In genomic region chr10:3173173-3173878, GRCh38 we compare ENCODE assay signal across 8 cellular contexts. TPM values are rescaled to one million over a fixed set of nuclear protein-coding genes. Genes with fewer than 3 reads are reported as not detected.
DNase-seq lines count a peak whose midpoint lies in the region; ATAC-seq, FAIRE-seq and TF ChIP-seq lines count a peak whose summit lies in the region.

No MANE protein-coding gene starts in this region.

- peaks cover 40% of the 10 kb centered on the region for H3K79me2 ChIP-seq in SK-N-SH (ENCODE audit: insufficient read depth)

- TF ChIP-seq CTCF in SK-N-SH (IDR thresholded peaks at IDR 0.05), result no peak

- no peak for ATAC-seq in SK-N-SH treated with all-trans-retinoic acid at 6 μM for 48 hours
- peak; percentile 52 for ATAC-seq in stimulated activated naive CD8-positive, alpha-beta T cell treated with anti-CD3 and anti-CD28 coated beads, Interleukin-15, amount 100 ng/mL, for 72 hours

- H3K36me3 Mint-ChIP-seq in immature natural killer cell, result peaks cover 0 to 10% (median 4%) of the 10 kb centered on the region in 3 donors

- no peak for TF ChIP-seq RAD21 in SK-N-SH (IDR thresholded peaks at IDR 0.05; ENCODE audit: low read length)

- H3K4me3 Mint-ChIP-seq in immature natural killer cell, result peak overlapping the region; percentile 77 to 89 (median 86)
- H3K4me3 Mint-ChIP-seq in stimulated activated naive CD8-positive, alpha-beta T cell treated with anti-CD3 and anti-CD28 coated beads, Interleukin-15, amount 100 ng/mL, for 72 hours, result peak overlapping the region; percentile 76 to 83

- no peak for DNase-seq in SK-N-SH
- DNase-seq in H54 (ENCODE audit: insufficient read length, low spot score), result peak; percentile 55
- DNase-seq in MG63, result no peak
- DNase-seq in immature natural killer cell, result no peak
- no peak for DNase-seq in stimulated activated naive CD8-positive, alpha-beta T cell treated with anti-CD3 and anti-CD28 coated beads, Interleukin-15, amount 100 ng/mL, for 72 hours
- DNase-seq in putamen (ENCODE audit: low spot score), result no peak

- peaks cover 16 to 29% of the 10 kb centered on the region in 2 donors for H3K4me1 Mint-ChIP-seq in immature natural killer cell
- H3K4me1 Mint-ChIP-seq in stimulated activated naive CD8-positive, alpha-beta T cell treated with anti-CD3 and anti-CD28 coated beads, Interleukin-15, amount 100 ng/mL, for 72 hours, result peaks cover 24% of the 10 kb centered on the region

- CTCF ChIA-PET in SK-N-SH (lab: Yijun Ruan, JAX), result interaction anchor here (1.2 to 1.6 kb wide), 3 partner anchors 19 to 102 kb away, joined by 3 to 4 read pairs (median 3); no protein-coding TSS in a partner anchor

- no peaks in the 10 kb centered on the region for H3K9me2 ChIP-seq in SK-N-SH

- TF ChIP-seq EP300 in SK-N-SH (IDR thresholded peaks at IDR 0.05; ENCODE audit: borderline replicate concordance in 1 of 2, low read depth in 1 of 2, low read length in 1 of 2), result no peak

- H3K4me1 ChIP-seq in SK-N-SH (ENCODE audit: control insufficient read depth in 1 of 2, insufficient read depth in 2 of 2, low read depth in 1 of 2, low read length in 1 of 2), result peaks cover 0 to 7% of the 10 kb centered on the region in 2 experiments; a peak in 2 of 4 replicates

- no peaks in the 10 kb centered on the region for H3K9me3 ChIP-seq in SK-N-SH
- H3K9me3 ChIP-seq in MG63, result no peaks in the 10 kb centered on the region

- H3F3A ChIP-seq in SK-N-SH (replicated peaks; ENCODE audit: insufficient read depth), result peaks cover 12% of the 10 kb centered on the region

- H3K4me2 ChIP-seq in SK-N-SH, result peak overlapping the region; percentile 64; the same call in 1 of the 2 replicates

- H3K9me3 Mint-ChIP-seq in immature natural killer cell, result no peaks in the 10 kb centered on the region
- no peaks in the 10 kb centered on the region for H3K9me3 Mint-ChIP-seq in stimulated activated naive CD8-positive, alpha-beta T cell treated with anti-CD3 and anti-CD28 coated beads, Interleukin-15, amount 100 ng/mL, for 72 hours

- no peaks in the 10 kb centered on the region for H3K27me3 ChIP-seq in SK-N-SH (ENCODE audit: insufficient read depth)
- H3K27me3 ChIP-seq in MG63, result peaks cover 12% of the 10 kb centered on the region

- peaks cover 10 to 18% of the 10 kb centered on the region in 2 experiments for H3K36me3 ChIP-seq in SK-N-SH (replicated peaks in 1 of 2; ENCODE audit: control insufficient read depth in 1 of 2, insufficient read depth in 2 of 2, low read length in 1 of 2)
- peaks cover 17% of the 10 kb centered on the region for H3K36me3 ChIP-seq in MG63

- H3K27ac ChIP-seq in SK-N-SH (ENCODE audit: low read depth in 2 of 2, low read length in 1 of 2) (no peak overlapping the region; a peak in 1 of 4 replicates), angular gyrus (ENCODE audit: low read depth, low read length) (peak overlapping the region; percentile 19)

- no peak overlapping the region for H3K9ac ChIP-seq in SK-N-SH

- no peak for TF ChIP-seq POLR2A in H54 (IDR thresholded peaks at IDR 0.05; ENCODE audit: low read depth, low read length)

- peak overlapping the region; percentile 68 to 86 (median 84) for H3K27ac Mint-ChIP-seq in immature natural killer cell
- H3K27ac Mint-ChIP-seq in stimulated activated naive CD8-positive, alpha-beta T cell treated with anti-CD3 and anti-CD28 coated beads, Interleukin-15, amount 100 ng/mL, for 72 hours, result peak overlapping the region; percentile 71 to 93

- WGBS in SK-N-SH (ENCODE audit: low lambda C conversion rate), result 57% methylated on average over 13 of the region's 26 CpGs

- H2AFZ ChIP-seq in SK-N-SH (ENCODE audit: low read depth), result no peak overlapping the region

- H3K27me3 Mint-ChIP-seq in immature natural killer cell (ENCODE audit: low read depth in 3 of 3), result peaks cover 6 to 11% (median 9%) of the 10 kb centered on the region in 3 donors
- H3K27me3 Mint-ChIP-seq in stimulated activated naive CD8-positive, alpha-beta T cell treated with anti-CD3 and anti-CD28 coated beads, Interleukin-15, amount 100 ng/mL, for 72 hours, result no peaks in the 10 kb centered on the region

- H4K20me1 ChIP-seq in SK-N-SH (ENCODE audit: insufficient read depth), result peaks cover 14% of the 10 kb centered on the region; the same call in 1 of the 2 replicates

- no peak for FAIRE-seq in H54 (lab: Jason Lieb, UNC)

- peak overlapping the region in 1 of 2 experiments; percentile 41; a peak in 2 of 4 replicates for H3K4me3 ChIP-seq in SK-N-SH (ENCODE audit: low read depth in 2 of 2, low read length in 1 of 2)
- H3K4me3 ChIP-seq in MG63, result peak overlapping the region; percentile 47

- POLR2A ChIA-PET in SK-N-SH (lab: Yijun Ruan, JAX), result interaction anchor here (1.0 kb wide), 1 partner anchor 9 kb away, joined by 3 read pairs; no protein-coding TSS in a partner anchor

TF ChIP-seq in SK-N-SH, 30 proteins besides CTCF, POLR2A, EP300 and RAD21 (continues in another document):
- TF ChIP-seq RCOR1 (IDR thresholded peaks at IDR 0.05; ENCODE audit: low read length) (no peak), GABPA (IDR thresholded peaks at IDR 0.05; ENCODE audit: low read depth) (no peak), EZH2phosphoT487 (IDR thresholded peaks at IDR 0.05; ENCODE audit: borderline replicate concordance, low read depth) (no peak), RXRA (IDR thresholded peaks at IDR 0.05; ENCODE audit: borderline replicate concordance, low read depth) (no peak), TCF12 (IDR thresholded peaks at IDR 0.05) (no peak), TEAD4 (IDR thresholded peaks at IDR 0.05; ENCODE audit: borderline replicate concordance, insufficient read depth) (no peak), FOXJ3 (CRISPR knock-in tag; IDR thresholded peaks at IDR 0.05) (no peak)
- TF ChIP-seq, protein P1, sequence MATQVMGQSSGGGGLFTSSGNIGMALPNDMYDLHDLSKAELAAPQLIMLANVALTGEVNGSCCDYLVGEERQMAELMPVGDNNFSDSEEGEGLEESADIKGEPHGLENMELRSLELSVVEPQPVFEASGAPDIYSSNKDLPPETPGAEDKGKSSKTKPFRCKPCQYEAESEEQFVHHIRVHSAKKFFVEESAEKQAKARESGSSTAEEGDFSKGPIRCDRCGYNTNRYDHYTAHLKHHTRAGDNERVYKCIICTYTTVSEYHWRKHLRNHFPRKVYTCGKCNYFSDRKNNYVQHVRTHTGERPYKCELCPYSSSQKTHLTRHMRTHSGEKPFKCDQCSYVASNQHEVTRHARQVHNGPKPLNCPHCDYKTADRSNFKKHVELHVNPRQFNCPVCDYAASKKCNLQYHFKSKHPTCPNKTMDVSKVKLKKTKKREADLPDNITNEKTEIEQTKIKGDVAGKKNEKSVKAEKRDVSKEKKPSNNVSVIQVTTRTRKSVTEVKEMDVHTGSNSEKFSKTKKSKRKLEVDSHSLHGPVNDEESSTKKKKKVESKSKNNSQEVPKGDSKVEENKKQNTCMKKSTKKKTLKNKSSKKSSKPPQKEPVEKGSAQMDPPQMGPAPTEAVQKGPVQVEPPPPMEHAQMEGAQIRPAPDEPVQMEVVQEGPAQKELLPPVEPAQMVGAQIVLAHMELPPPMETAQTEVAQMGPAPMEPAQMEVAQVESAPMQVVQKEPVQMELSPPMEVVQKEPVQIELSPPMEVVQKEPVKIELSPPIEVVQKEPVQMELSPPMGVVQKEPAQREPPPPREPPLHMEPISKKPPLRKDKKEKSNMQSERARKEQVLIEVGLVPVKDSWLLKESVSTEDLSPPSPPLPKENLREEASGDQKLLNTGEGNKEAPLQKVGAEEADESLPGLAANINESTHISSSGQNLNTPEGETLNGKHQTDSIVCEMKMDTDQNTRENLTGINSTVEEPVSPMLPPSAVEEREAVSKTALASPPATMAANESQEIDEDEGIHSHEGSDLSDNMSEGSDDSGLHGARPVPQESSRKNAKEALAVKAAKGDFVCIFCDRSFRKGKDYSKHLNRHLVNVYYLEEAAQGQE (IDR thresholded peaks at IDR 0.05; ENCODE audit: low read depth, low read length), result no peak

TF ChIP-seq in SK-N-SH treated with all-trans-retinoic acid at 6 μM for 48 hours, 23 proteins besides CTCF, POLR2A, EP300 and RAD21:
- TF ChIP-seq, protein P2, sequence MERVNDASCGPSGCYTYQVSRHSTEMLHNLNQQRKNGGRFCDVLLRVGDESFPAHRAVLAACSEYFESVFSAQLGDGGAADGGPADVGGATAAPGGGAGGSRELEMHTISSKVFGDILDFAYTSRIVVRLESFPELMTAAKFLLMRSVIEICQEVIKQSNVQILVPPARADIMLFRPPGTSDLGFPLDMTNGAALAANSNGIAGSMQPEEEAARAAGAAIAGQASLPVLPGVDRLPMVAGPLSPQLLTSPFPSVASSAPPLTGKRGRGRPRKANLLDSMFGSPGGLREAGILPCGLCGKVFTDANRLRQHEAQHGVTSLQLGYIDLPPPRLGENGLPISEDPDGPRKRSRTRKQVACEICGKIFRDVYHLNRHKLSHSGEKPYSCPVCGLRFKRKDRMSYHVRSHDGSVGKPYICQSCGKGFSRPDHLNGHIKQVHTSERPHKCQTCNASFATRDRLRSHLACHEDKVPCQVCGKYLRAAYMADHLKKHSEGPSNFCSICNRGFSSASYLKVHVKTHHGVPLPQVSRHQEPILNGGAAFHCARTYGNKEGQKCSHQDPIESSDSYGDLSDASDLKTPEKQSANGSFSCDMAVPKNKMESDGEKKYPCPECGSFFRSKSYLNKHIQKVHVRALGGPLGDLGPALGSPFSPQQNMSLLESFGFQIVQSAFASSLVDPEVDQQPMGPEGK (CRISPR knock-in tag; IDR thresholded peaks at IDR 0.05; ENCODE audit: borderline replicate concordance), result no peak
- TF ChIP-seq, protein P3, sequence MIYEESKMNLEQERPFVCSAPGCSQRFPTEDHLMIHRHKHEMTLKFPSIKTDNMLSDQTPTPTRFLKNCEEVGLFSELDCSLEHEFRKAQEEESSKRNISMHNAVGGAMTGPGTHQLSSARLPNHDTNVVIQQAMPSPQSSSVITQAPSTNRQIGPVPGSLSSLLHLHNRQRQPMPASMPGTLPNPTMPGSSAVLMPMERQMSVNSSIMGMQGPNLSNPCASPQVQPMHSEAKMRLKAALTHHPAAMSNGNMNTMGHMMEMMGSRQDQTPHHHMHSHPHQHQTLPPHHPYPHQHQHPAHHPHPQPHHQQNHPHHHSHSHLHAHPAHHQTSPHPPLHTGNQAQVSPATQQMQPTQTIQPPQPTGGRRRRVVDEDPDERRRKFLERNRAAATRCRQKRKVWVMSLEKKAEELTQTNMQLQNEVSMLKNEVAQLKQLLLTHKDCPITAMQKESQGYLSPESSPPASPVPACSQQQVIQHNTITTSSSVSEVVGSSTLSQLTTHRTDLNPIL (CRISPR knock-in tag; IDR thresholded peaks at IDR 0.05; ENCODE audit: low read depth), result no peak
- no peak for TF ChIP-seq ZFP30 (CRISPR knock-in tag; IDR thresholded peaks at IDR 0.05)
- no peak for TF ChIP-seq ZNF70 (CRISPR knock-in tag; IDR thresholded peaks at IDR 0.05)
TF ChIP-seq in SK-N-SH treated with all-trans-retinoic acid at 6 μM for 48 hours: peak in this region for 0.

RNA-seq across cellular contexts. Expression of gene PITRM1, which starts 0.7 kb away (rescaled TPM):
- polyA plus RNA-seq in SK-N-SH (2012; rRNA removed) (45.9 and 79.6 TPM in 2 replicates), immature natural killer cell (10 to 100 TPM; 25.4 to 52.5 (median 35.2) TPM)
- polyA plus RNA-seq in SK-N-SH (2012; cell fraction: cytosol; rRNA removed), result 46.3 and 52.8 TPM in 2 replicates
- polyA plus RNA-seq in SK-N-SH (2012; cell fraction: nucleus; rRNA removed), result 185 and 200 TPM in 2 replicates
- 61.2 and 85.3 TPM in 2 replicates for total RNA-seq in MG63 (2014; rRNA removed; shearing (Covaris generic); ENCODE audit: low replicate concordance)
